ENCODE assay signal across 9 cellular contexts in genomic region chr14:54857830-54858269, GRCh38. TPM values are rescaled to one million over a fixed set of nuclear protein-coding genes. Genes with fewer than 3 reads are reported as not detected.
DNase-seq lines count a peak whose midpoint lies in the region; ATAC-seq, FAIRE-seq and TF ChIP-seq lines count a peak whose summit lies in the region.
"Had no signal": no experiment of that assay in that cellular context is flagged by ENCODE, and none has a peak within 500 bp of the region (broad histone marks: within the 10 kb centered on the region; RNA-seq: fewer than 3 reads in every experiment).

No MANE protein-coding gene starts in this region.

- H3K9me3 ChIP-seq in pancreas: no peaks in the 10 kb centered on the region

- WGBS in pancreas, 2 donors: 90 to 94% methylated on average over 1 of the region's 1 CpG

- DNase-seq in SIG-M5 treated with dmso at 0.1 percent for 504 hours (lab: John Stamatoyannopoulos, UW; ENCODE audit: unreplicated experiment) (peak; percentile 94), pancreas (no peak), C1 segment of cervical spinal cord (lab: John Stamatoyannopoulos, UW) (no peak), superior temporal gyrus (ENCODE audit: extremely low spot score) (no peak), GOT3 (lab: John Stamatoyannopoulos, UW) (no peak)
- no peak for DNase-seq in activated CD4-positive, alpha-beta T cell treated with anti-CD3 and anti-CD28 coated beads for 4 hours
- DNase-seq: foreskin fibroblast had no signal

- no peak overlapping the region for H3K27ac ChIP-seq in pancreas

- H3K27me3 ChIP-seq in pancreas: no peaks in the 10 kb centered on the region

- H3K4me3 ChIP-seq in pancreas: no peak overlapping the region

- ATAC-seq in GM18870 (IDR thresholded peaks at IDR 0.05; ENCODE audit: unreplicated experiment) (peak; percentile 62), HG02798 (IDR thresholded peaks at IDR 0.05; ENCODE audit: poor library complexity, unreplicated experiment) (peak; percentile 68), pancreas (peak in 3 of 4 donors; percentile 62 to 69 (median 65))

- H3K4me1 ChIP-seq in pancreas: no peaks in the 10 kb centered on the region

- no peak for FAIRE-seq in pancreas (lab: Jason Lieb, UNC)

- H3K36me3 ChIP-seq in pancreas: no peaks in the 10 kb centered on the region

- TF ChIP-seq CTCF in pancreas (IDR thresholded peaks at IDR 0.05): no peak

- intact Hi-C loops in pancreas (cut with DNase I): no loop called here

RNA-seq across cellular contexts. Expression of gene GCH1, which starts 44.8 kb away (rescaled TPM):
- total RNA-seq in pancreas: 10 to 100 TPM in 1 of 6 donors, 1 to 10 TPM in 5; 3.4 to 16.2 (median 6.0) TPM
- polyA plus RNA-seq in pancreas: 10 to 100 TPM in 1 of 2 donors, 1 to 10 TPM in 1; 7.9 to 42.6 TPM
